ENCODE assay signal across 8 cellular contexts in genomic region chr3:184335661-184336483, GRCh38. TPM values are rescaled to one million over a fixed set of nuclear protein-coding genes. Genes with fewer than 3 reads are reported as not detected.
DNase-seq lines count a peak whose midpoint lies in the region; ATAC-seq and TF ChIP-seq lines count a peak whose summit lies in the region.

No MANE protein-coding gene starts in this region.

- peak overlapping the region; percentile 91 to 97 (median 93) for H3K4me3 Mint-ChIP-seq in CD4-positive, CD25-positive, alpha-beta regulatory T cell
- peak overlapping the region; percentile 81 for H3K4me3 Mint-ChIP-seq in activated T-helper 17 cell treated with anti-CD3 and anti-CD28 coated beads, Interleukin-2, amount 50 U/mL, for 72 hours
- H3K4me3 Mint-ChIP-seq in natural killer cell = peak overlapping the region; percentile 90

- peaks cover 34% of the 10 kb centered on the region for H3K36me3 Mint-ChIP-seq in CD4-positive, CD25-positive, alpha-beta regulatory T cell
- H3K36me3 Mint-ChIP-seq in activated T-helper 17 cell treated with anti-CD3 and anti-CD28 coated beads, Interleukin-2, amount 50 U/mL, for 72 hours (ENCODE audit: low read depth) = peaks cover 48% of the 10 kb centered on the region
- peaks cover 8% of the 10 kb centered on the region for H3K36me3 Mint-ChIP-seq in natural killer cell

- H3K9ac ChIP-seq in HUES64 (ENCODE audit: low read depth, low read length) = peak overlapping the region; percentile 80

- ATAC-seq in CD4-positive, CD25-positive, alpha-beta regulatory T cell (ENCODE audit: low read depth in 2 of 2) = peak; percentile 67 to 70
- peak; percentile 78 for ATAC-seq in GM19463 (IDR thresholded peaks at IDR 0.05; ENCODE audit: unreplicated experiment)
- ATAC-seq in activated T-helper 17 cell treated with anti-CD3 and anti-CD28 coated beads, Interleukin-2, amount 50 U/mL, for 72 hours (replicated peaks) = peak; percentile 65
- ATAC-seq in natural killer cell = peak; percentile 77 to 88 (median 83)

- peak; percentile 81 to 88 (median 83) for DNase-seq in CD4-positive, CD25-positive, alpha-beta regulatory T cell
- peak; percentile 86 to 95 (median 94) for DNase-seq in Peyer's patch
- DNase-seq in fibroblast of mammary gland (ENCODE audit: low read depth) = peak; percentile 76
- peak; percentile 94 for DNase-seq in natural killer cell
- peak; percentile 75 to 91 (median 82) for DNase-seq in stimulated activated naive CD4-positive, alpha-beta T cell (lab: John Stamatoyannopoulos, UW)

- no peaks in the 10 kb centered on the region for H3K9me3 Mint-ChIP-seq in CD4-positive, CD25-positive, alpha-beta regulatory T cell
- no peaks in the 10 kb centered on the region for H3K9me3 Mint-ChIP-seq in activated T-helper 17 cell treated with anti-CD3 and anti-CD28 coated beads, Interleukin-2, amount 50 U/mL, for 72 hours
- H3K9me3 Mint-ChIP-seq in natural killer cell = no peaks in the 10 kb centered on the region

- H3K27me3 Mint-ChIP-seq in CD4-positive, CD25-positive, alpha-beta regulatory T cell = no peaks in the 10 kb centered on the region
- H3K27me3 Mint-ChIP-seq in activated T-helper 17 cell treated with anti-CD3 and anti-CD28 coated beads, Interleukin-2, amount 50 U/mL, for 72 hours = no peaks in the 10 kb centered on the region
- peaks cover 0 to 7% of the 10 kb centered on the region in 2 donors for H3K27me3 Mint-ChIP-seq in natural killer cell (ENCODE audit: low read depth in 2 of 2)

- peak overlapping the region; percentile 70 for H3K4me3 ChIP-seq in CD4-positive, CD25-positive, alpha-beta regulatory T cell (ENCODE audit: low read depth, low read length)
- peak overlapping the region; percentile 83 for H3K4me3 ChIP-seq in HUES64 (ENCODE audit: low read length)
- peak overlapping the region; percentile 63 to 92 (median 78) for H3K4me3 ChIP-seq in Peyer's patch
- peak overlapping the region; percentile 60 for H3K4me3 ChIP-seq in fibroblast of mammary gland (ENCODE audit: control insufficient read depth, low read depth, low read length)

- TF ChIP-seq POLR2A in Peyer's patch (IDR thresholded peaks at IDR 0.05) = peak; percentile 48 to 90

- WGBS in HUES64 = 1% methylated on average over 76 of the region's 76 CpGs

- peak overlapping the region; percentile 20 to 97 (median 97) for H3K27ac Mint-ChIP-seq in CD4-positive, CD25-positive, alpha-beta regulatory T cell
- peak overlapping the region; percentile 79 for H3K27ac Mint-ChIP-seq in activated T-helper 17 cell treated with anti-CD3 and anti-CD28 coated beads, Interleukin-2, amount 50 U/mL, for 72 hours
- H3K27ac Mint-ChIP-seq in natural killer cell = peak overlapping the region; percentile 78 to 80

- peak in 1 of 6 experiments; percentile 3 for TF ChIP-seq CTCF in Peyer's patch (IDR thresholded peaks at IDR 0.05)
- no peak for TF ChIP-seq CTCF in fibroblast of mammary gland (conservative IDR thresholded peaks at IDR 0.05; ENCODE audit: control insufficient read depth, insufficient read depth, low read depth, low read length)
- TF ChIP-seq CTCF in natural killer cell (IDR thresholded peaks at IDR 0.05) = no peak

- peak overlapping the region; percentile 94 for H3K27ac ChIP-seq in CD4-positive, CD25-positive, alpha-beta regulatory T cell (ENCODE audit: insufficient read depth, low read length, poor library complexity, severe bottlenecking)
- H3K27ac ChIP-seq in HUES64 (ENCODE audit: low read depth, low read length) (peak overlapping the region; percentile 97), Peyer's patch (peak overlapping the region; percentile 89 to 98 (median 91))

- intact Hi-C loops in natural killer cell (cut with micrococcal nuclease) = loop anchor here (1.0 to 2.0 kb wide), 2 partner anchors 15 to 27 kb away; no protein-coding TSS in a partner anchor

- no peaks in the 10 kb centered on the region for H3K27me3 ChIP-seq in CD4-positive, CD25-positive, alpha-beta regulatory T cell (ENCODE audit: control insufficient read depth, insufficient read depth, low read length)
- no peaks in the 10 kb centered on the region for H3K27me3 ChIP-seq in HUES64 (ENCODE audit: insufficient read depth, low read length)
- H3K27me3 ChIP-seq in Peyer's patch = no peaks in the 10 kb centered on the region

- H3K4me1 ChIP-seq in CD4-positive, CD25-positive, alpha-beta regulatory T cell (ENCODE audit: control insufficient read depth, insufficient read depth, low read length, poor library complexity, severe bottlenecking) = peaks cover 29% of the 10 kb centered on the region
- H3K4me1 ChIP-seq in HUES64 (ENCODE audit: insufficient read depth, low read length) (peaks cover 16% of the 10 kb centered on the region; the same call in 1 of the 2 replicates), Peyer's patch (peaks cover 0 to 24% (median 3%) of the 10 kb centered on the region in 4 donors)

- H3K4me1 Mint-ChIP-seq in CD4-positive, CD25-positive, alpha-beta regulatory T cell = peaks cover 0 to 47% (median 38%) of the 10 kb centered on the region in 4 donors
- H3K4me1 Mint-ChIP-seq in activated T-helper 17 cell treated with anti-CD3 and anti-CD28 coated beads, Interleukin-2, amount 50 U/mL, for 72 hours = peaks cover 46% of the 10 kb centered on the region
- peaks cover 17 to 41% of the 10 kb centered on the region in 2 donors for H3K4me1 Mint-ChIP-seq in natural killer cell

- peaks cover 34% of the 10 kb centered on the region for H3K36me3 ChIP-seq in CD4-positive, CD25-positive, alpha-beta regulatory T cell (ENCODE audit: control insufficient read depth, insufficient read depth, low read length)
- H3K36me3 ChIP-seq in HUES64 (ENCODE audit: insufficient read depth, low read length) (peaks cover 42% of the 10 kb centered on the region), Peyer's patch (peaks cover 0 to 45% (median 0%) of the 10 kb centered on the region in 3 donors)

- H3K9me3 ChIP-seq in CD4-positive, CD25-positive, alpha-beta regulatory T cell (ENCODE audit: control insufficient read depth in 2 of 2, low read length in 2 of 2) = no peaks in the 10 kb centered on the region
- H3K9me3 ChIP-seq in HUES64 (ENCODE audit: insufficient read depth, low read depth, low read length) (no peaks in the 10 kb centered on the region), Peyer's patch (no peaks in the 10 kb centered on the region)

RNA-seq across cellular contexts. Expression of gene FAM131A, which starts 1.5 kb away (rescaled TPM):
- 13.8 TPM for total RNA-seq in CD4-positive, CD25-positive, alpha-beta regulatory T cell
- 1 to 10 TPM; 2.0 to 4.3 (median 2.3) TPM for polyA plus RNA-seq in CD4-positive, CD25-positive, alpha-beta regulatory T cell
- polyA plus RNA-seq in HUES64 (2013, experiment 1 of 2) = 11.5 TPM
- 12.2 TPM for polyA plus RNA-seq in HUES64 (2013, experiment 2 of 2)
- 10 to 100 TPM in 3 of 4 donors, 1 to 10 TPM in 1; 5.8 to 47.9 (median 19.6) TPM for total RNA-seq in Peyer's patch
- 1 to 10 TPM; 2.5 to 6.7 TPM for total RNA-seq in activated T-helper 17 cell treated with anti-CD3 and anti-CD28 coated beads, Interleukin-2, amount 50 U/mL, for 72 hours
- 1 to 10 TPM; 6.9 to 8.8 (median 8.5) TPM for total RNA-seq in natural killer cell

RNA-seq across cellular contexts. Expression of gene EIF4G1, which starts 21.5 kb away (rescaled TPM):
- 182 TPM for total RNA-seq in CD4-positive, CD25-positive, alpha-beta regulatory T cell
- 10 to 100 TPM; 13.7 to 18.8 (median 16.5) TPM for polyA plus RNA-seq in CD4-positive, CD25-positive, alpha-beta regulatory T cell
- 274 TPM for polyA plus RNA-seq in HUES64 (2013, experiment 1 of 2)
- 233 TPM for polyA plus RNA-seq in HUES64 (2013, experiment 2 of 2)
- total RNA-seq in Peyer's patch (100 to 1,000 TPM; 209 to 295 (median 244) TPM), natural killer cell (100 to 1,000 TPM; 220 to 235 (median 227) TPM)
- 100 to 1,000 TPM; 242 to 551 TPM for total RNA-seq in activated T-helper 17 cell treated with anti-CD3 and anti-CD28 coated beads, Interleukin-2, amount 50 U/mL, for 72 hours

RNA-seq across cellular contexts. Expression of gene CLCN2, which starts 25.5 kb away (rescaled TPM):
- total RNA-seq in CD4-positive, CD25-positive, alpha-beta regulatory T cell = 4.7 TPM
- polyA plus RNA-seq in CD4-positive, CD25-positive, alpha-beta regulatory T cell = under 1 TPM in 3 of 4 donors, not detected in 1; 0.30 to 0.59 (median 0.54) TPM
- polyA plus RNA-seq in HUES64 (2013, experiment 1 of 2) = 9.1 TPM
- 8.7 TPM for polyA plus RNA-seq in HUES64 (2013, experiment 2 of 2)
- total RNA-seq in Peyer's patch (10 to 100 TPM; 11.6 to 87.8 (median 63.8) TPM), natural killer cell (1 to 10 TPM; 7.8 to 8.2 (median 8.1) TPM)
- total RNA-seq in activated T-helper 17 cell treated with anti-CD3 and anti-CD28 coated beads, Interleukin-2, amount 50 U/mL, for 72 hours = 10 to 100 TPM in 1 of 2 donors, 1 to 10 TPM in 1; 9.5 to 13.7 TPM

RNA-seq across cellular contexts. Expression of gene POLR2H, which starts 25.6 kb away (rescaled TPM):
- total RNA-seq in CD4-positive, CD25-positive, alpha-beta regulatory T cell = 39.4 TPM
- polyA plus RNA-seq in CD4-positive, CD25-positive, alpha-beta regulatory T cell = 10 to 100 TPM; 56.8 to 64.9 (median 60.3) TPM
- 108 TPM for polyA plus RNA-seq in HUES64 (2013, experiment 1 of 2)
- 107 TPM for polyA plus RNA-seq in HUES64 (2013, experiment 2 of 2)
- total RNA-seq in Peyer's patch (100 to 1,000 TPM in 3 of 4 donors, 10 to 100 TPM in 1; 90.8 to 307 (median 239) TPM), natural killer cell (10 to 100 TPM; 33.0 to 49.8 (median 41.1) TPM)
- 100 to 1,000 TPM; 156 to 183 TPM for total RNA-seq in activated T-helper 17 cell treated with anti-CD3 and anti-CD28 coated beads, Interleukin-2, amount 50 U/mL, for 72 hours

RNA-seq across cellular contexts. Expression of gene PSMD2, which starts 36.8 kb away (rescaled TPM):
- total RNA-seq in CD4-positive, CD25-positive, alpha-beta regulatory T cell = 162 TPM
- 100 to 1,000 TPM; 151 to 206 (median 190) TPM for polyA plus RNA-seq in CD4-positive, CD25-positive, alpha-beta regulatory T cell
- polyA plus RNA-seq in HUES64 (2013, experiment 1 of 2) = 318 TPM
- polyA plus RNA-seq in HUES64 (2013, experiment 2 of 2) = 313 TPM
- 100 to 1,000 TPM; 140 to 198 (median 155) TPM for total RNA-seq in Peyer's patch
- 100 to 1,000 TPM; 143 to 311 TPM for total RNA-seq in activated T-helper 17 cell treated with anti-CD3 and anti-CD28 coated beads, Interleukin-2, amount 50 U/mL, for 72 hours
- total RNA-seq in natural killer cell = 100 to 1,000 TPM; 218 to 237 (median 231) TPM

Comparison
In these comparisons a context has a peak if more than half of its experiments do, and no peak if none do; other contexts are left out.
1. Peak in every context shown above with its lines: DNase-seq, ATAC-seq, H3K4me3 ChIP-seq and H3K27ac ChIP-seq.